In the genomic region with DNA sequence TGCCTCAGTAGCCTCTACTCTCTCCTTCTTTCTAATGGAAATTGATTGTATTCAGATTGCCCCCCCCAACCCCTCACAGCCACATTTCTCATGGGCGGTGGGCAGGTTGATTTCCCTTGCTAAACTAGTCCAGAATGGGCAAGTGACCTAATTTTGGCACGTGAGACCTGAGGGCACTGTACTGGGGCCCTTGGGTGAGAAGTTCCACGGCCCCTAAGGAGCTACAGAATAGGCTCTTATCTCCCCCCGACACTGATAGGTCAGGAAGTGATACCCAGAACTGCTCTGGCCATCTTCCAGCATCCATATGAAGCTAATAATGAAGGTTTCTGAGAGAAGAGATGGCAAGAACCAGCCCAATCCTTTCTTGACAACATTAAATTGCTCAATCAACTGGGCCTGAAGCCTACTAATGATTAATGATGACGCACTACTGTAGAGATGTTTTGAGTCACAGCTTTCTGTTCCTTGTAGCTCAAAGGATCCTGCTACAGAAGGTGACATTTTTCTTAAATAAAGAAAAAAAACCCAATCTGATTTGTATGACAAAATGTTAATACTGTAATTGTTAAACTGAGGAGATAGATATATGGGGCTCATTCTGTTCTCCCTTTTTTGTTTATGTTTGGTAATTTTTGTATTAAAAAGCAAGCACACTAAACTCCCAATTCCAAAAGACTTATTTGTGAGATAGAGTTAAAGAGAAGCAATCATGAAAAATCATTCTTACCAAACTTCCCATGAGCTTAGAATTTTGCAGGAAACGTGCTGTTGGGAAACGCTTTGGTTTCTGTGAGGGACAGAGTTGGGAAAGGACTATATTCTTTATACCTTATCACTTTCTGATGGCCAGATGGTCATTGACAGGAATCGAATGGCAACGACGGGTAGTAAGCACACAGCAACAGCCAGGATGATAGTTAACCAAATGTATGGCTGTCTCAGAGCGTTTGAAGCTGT, we compare ENCODE assay signal across 8 cellular contexts. TPM values are rescaled to one million over a fixed set of nuclear protein-coding genes. Genes with fewer than 3 reads are reported as not detected.
DNase-seq lines count a peak whose midpoint lies in the region; ATAC-seq and TF ChIP-seq lines count a peak whose summit lies in the region.

No MANE protein-coding gene starts in this region.

- POLR2A ChIA-PET in IMR-90 (lab: Charles Lee; ENCODE audit: unreplicated experiment), result interaction anchor here (0.6 kb wide), 1 partner anchor 18 kb away, joined by 6 read pairs; no protein-coding TSS in a partner anchor

- H2AK5ac ChIP-seq in IMR-90 (ENCODE audit: low read depth, low read length), result no peak overlapping the region

- H3K9me3 ChIP-seq in IMR-90 (ENCODE audit: control insufficient read depth, insufficient read depth, low read length), result no peaks in the 10 kb centered on the region

- no peak for TF ChIP-seq RAD21 in IMR-90 (IDR thresholded peaks at IDR 0.05; ENCODE audit: low read length)

- no TSS peak for BruUV-seq in Calu3 (replicated peaks; lab: Mats Ljungman, UMichigan)
- no TSS peak for BruUV-seq in IMR-90 (replicated peaks; lab: Mats Ljungman, UMichigan)

- no peak overlapping the region for H3K27ac ChIP-seq in IMR-90 (ENCODE audit: insufficient read depth, low read length)

- no peak overlapping the region for H4K5ac ChIP-seq in IMR-90 (ENCODE audit: low read depth, low read length)

- no peak overlapping the region for H3K4me2 ChIP-seq in IMR-90 (ENCODE audit: low read depth, low read length)

- H3K23ac ChIP-seq in IMR-90 (ENCODE audit: low read depth, low read length), result no peak overlapping the region

- H3K36me3 Mint-ChIP-seq in Calu3 (ENCODE audit: insufficient read depth, unreplicated experiment), result peaks cover 38% of the 10 kb centered on the region

- H2BK15ac ChIP-seq in IMR-90 (ENCODE audit: low read depth, low read length), result no peak overlapping the region

- peak overlapping the region; percentile 69 for H3K27ac Mint-ChIP-seq in Calu3 (ENCODE audit: unreplicated experiment)

- no peak overlapping the region for H3K18ac ChIP-seq in IMR-90 (ENCODE audit: low read depth, low read length)

- H4K20me1 ChIP-seq in IMR-90 (ENCODE audit: insufficient read depth, low read length), result peaks cover 15% of the 10 kb centered on the region; the same call in 1 of the 2 replicates

- H2BK120ac ChIP-seq in IMR-90 (ENCODE audit: low read depth, low read length), result no peak overlapping the region

- 0 out of 2 replicates have a peak overlapping the region, but pooled peaks have one; percentile 55 for H3K14ac ChIP-seq in IMR-90 (replicated peaks; ENCODE audit: low read depth, low read length)

- peak overlapping the region; percentile 41 for H2BK5ac ChIP-seq in IMR-90 (ENCODE audit: low read depth, low read length, poor library complexity, severe bottlenecking)

- H3K4ac ChIP-seq in IMR-90 (ENCODE audit: low read depth, low read length), result no peak overlapping the region; the same call in 1 of the 2 replicates

- in situ Hi-C loops in IMR-90 (cut with MboI; ENCODE audit: low sequenced_read_pairs), result loop anchor here (25.0 kb wide), 2 partner anchors 462 to 837 kb away; no protein-coding TSS in a partner anchor
- in situ Hi-C loops in KBM-7 (cut with MboI; ENCODE audit: low pct_unique_long_range_greater_than_20kb, low sequenced_read_pairs), result no loop called here

- WGBS in IMR-90 (ENCODE audit: extremely low coverage in 2 of 2, insufficient read length in 1 of 2), 2 experiments, result 90% methylated on average over 4 of the region's 11 CpGs; no CpG with 5 or more reads in 1 of the 2 experiments

- no peaks in the 10 kb centered on the region; the same call in 1 of the 2 replicates for H3K4me1 ChIP-seq in IMR-90 (ENCODE audit: control insufficient read depth, insufficient read depth, low read length)

- H3K56ac ChIP-seq in IMR-90 (ENCODE audit: extremely low read depth, insufficient read depth, low read length), result no peak overlapping the region

- no peak overlapping the region for H2BK20ac ChIP-seq in IMR-90 (ENCODE audit: low read depth, low read length)

- ATAC-seq in GM21447 (IDR thresholded peaks at IDR 0.05; ENCODE audit: unreplicated experiment) (peak; percentile 99), IMR-90 (ENCODE audit: low read depth) (peak; percentile 55), GM21526 (IDR thresholded peaks at IDR 0.05; ENCODE audit: low FRiP score, unreplicated experiment) (no peak)

- CTCF ChIA-PET in Calu3 (lab: Charles Lee) (interaction anchor here (0.5 kb wide), 1 partner anchor 102 kb away, joined by 7 read pairs; no protein-coding TSS in a partner anchor), IMR-90 (lab: Yijun Ruan, JAX) (no interaction called here)

- peaks cover 28% of the 10 kb centered on the region for H3K36me3 ChIP-seq in IMR-90 (ENCODE audit: control insufficient read depth, insufficient read depth, low read length)

- intact Hi-C loops in Calu3 (cut with micrococcal nuclease; ENCODE audit: unreplicated experiment), result no loop called here
- intact Hi-C loops in IMR-90 (cut with micrococcal nuclease), result no loop called here

- H3K79me1 ChIP-seq in IMR-90 (ENCODE audit: low read depth in 1 of 2, low read length in 2 of 2), result peaks cover 24 to 55% of the 10 kb centered on the region in 2 experiments

- H3K9ac ChIP-seq in IMR-90 (ENCODE audit: low read depth, low read length), result no peak overlapping the region

- H2AK9ac ChIP-seq in IMR-90 (replicated peaks; ENCODE audit: low read depth, low read length, poor library complexity), result no peak overlapping the region

- DNase-seq in Calu3 (no peak), IMR-90 (peak; percentile 70), fibroblast of villous mesenchyme (ENCODE audit: low read depth) (peak; percentile 76), KBM-7 (no peak), OCI-M2 (lab: John Stamatoyannopoulos, UW; ENCODE audit: unreplicated experiment) (no peak)
- DNase-seq in activated CD8-positive, alpha-beta memory T cell treated with anti-CD3 and anti-CD28 coated beads, Interleukin-2, amount 50 U/mL, for 4 hours, result no peak

- H3K4me1 Mint-ChIP-seq in Calu3 (ENCODE audit: low read depth, unreplicated experiment), result peaks cover 8% of the 10 kb centered on the region

- no peaks in the 10 kb centered on the region for H3K9me3 Mint-ChIP-seq in Calu3 (ENCODE audit: low read depth, unreplicated experiment)

- H3K4me3 ChIP-seq in IMR-90 (ENCODE audit: insufficient read depth, low read depth, low read length) (no peak overlapping the region), fibroblast of villous mesenchyme (ENCODE audit: low read depth, low read length) (no peak overlapping the region)

- H3K27me3 ChIP-seq in IMR-90 (ENCODE audit: control insufficient read depth, insufficient read depth, low read length), result no peaks in the 10 kb centered on the region

- no peak overlapping the region for H2AFZ ChIP-seq in IMR-90 (replicated peaks; ENCODE audit: low read length, poor library complexity)

- no peak for TF ChIP-seq POLR2A in IMR-90 (IDR thresholded peaks at IDR 0.05; ENCODE audit: low read depth, low read length)

- H3K27me3 Mint-ChIP-seq in Calu3 (ENCODE audit: unreplicated experiment), result no peaks in the 10 kb centered on the region

- peak overlapping the region; percentile 3; the same call in 1 of the 2 replicates for H4K91ac ChIP-seq in IMR-90 (ENCODE audit: insufficient read depth, low read depth, low read length)

- no peak for TF ChIP-seq CTCF in Calu3 (IDR thresholded peaks at IDR 0.05; ENCODE audit: unreplicated experiment)
- TF ChIP-seq CTCF in IMR-90 (conservative IDR thresholded peaks at IDR 0.05; ENCODE audit: low read depth, low read length), result no peak
- no peak for TF ChIP-seq CTCF in fibroblast of villous mesenchyme (IDR thresholded peaks at IDR 0.05; ENCODE audit: insufficient read depth, low read depth, low read length)

- dilution Hi-C loops in IMR-90 (cut with HindIII; ENCODE audit: low sequenced_read_pairs, unreplicated experiment), result no loop called here

- no peak overlapping the region for H3K4me3 Mint-ChIP-seq in Calu3 (ENCODE audit: low read depth, unreplicated experiment)

- peak overlapping the region in 1 of 2 experiments; percentile 13; a peak in 1 of 4 replicates for H4K8ac ChIP-seq in IMR-90 (ENCODE audit: low read depth in 2 of 2, low read length in 2 of 2)

- H3K9me1 ChIP-seq in IMR-90 (ENCODE audit: insufficient read depth, low read length), result peaks cover 10% of the 10 kb centered on the region

TF ChIP-seq in IMR-90, 13 proteins besides CTCF, POLR2A, EP300 and RAD21:
- TF ChIP-seq CEBPB (IDR thresholded peaks at IDR 0.05; ENCODE audit: low read depth, low read length) (peak; percentile 93), SMC3 (IDR thresholded peaks at IDR 0.05; ENCODE audit: low read depth, low read length) (no peak)

RNA-seq across cellular contexts. Expression of gene NARS1, which starts 28.2 kb away (rescaled TPM):
- total RNA-seq in Calu3 (2022) (196 and 205 TPM in 2 replicates), IMR-90 (2012; rRNA removed) (142 and 227 TPM in 2 replicates), fibroblast of villous mesenchyme (170 and 194 TPM in 2 replicates)
- 89.8 and 110 TPM in 2 replicates for polyA plus RNA-seq in IMR-90 (2012; rRNA removed)
- polyA plus RNA-seq in IMR-90 (2012; cell fraction: cytosol; rRNA removed), result 19.6 and 58.0 TPM in 2 replicates
- 17.3 and 172 TPM in 2 replicates for polyA plus RNA-seq in IMR-90 (2012; cell fraction: nucleus; rRNA removed; ENCODE audit: low replicate concordance)

Comparison
In these comparisons a context has a peak if more than half of its experiments do, and no peak if none do; other contexts are left out.
1. DNase-seq: peak in IMR-90 (single experiment) and fibroblast of villous mesenchyme (single experiment); none in Calu3 (single experiment), KBM-7 (single experiment), OCI-M2 (single experiment) and activated CD8-positive, alpha-beta memory T cell treated with anti-CD3 and anti-CD28 coated beads, Interleukin-2, amount 50 U/mL, for 4 hours (single experiment).